1 cellular context compared by ENCODE assay signal in genomic region chr6:31112478-31112877, GRCh38.
TF ChIP-seq lines count a peak whose summit lies in the region.

TSS of gene C6orf15 (minus strand) at chr6:31112575. CDS start at chr6:31112555, 20 bp downstream.

TF ChIP-seq in H1, 55 proteins besides CTCF, POLR2A, EP300 and RAD21:
- 0 out of 2 replicates have a peak, but pooled peaks have one; percentile 13 for TF ChIP-seq MAX (IDR thresholded peaks at IDR 0.05)
- TF ChIP-seq NANOG (IDR thresholded peaks at IDR 0.05; ENCODE audit: insufficient read depth, low read depth, low read length, poor library complexity, severe bottlenecking): no peak
